ENCODE assay signal across 29 cellular contexts in genomic region chr7:121071132-121071531, GRCh38.
"Had no signal": no experiment of that assay in that cellular context is flagged by ENCODE, and none has a peak within 500 bp of the region (broad histone marks: within the 10 kb centered on the region; RNA-seq: fewer than 3 reads in every experiment).

No MANE protein-coding gene starts in this region.

- H3K27me3 ChIP-seq: cardiac muscle cell, SJCRH30 had no signal

- DNase-seq: activated CD4-positive, alpha-beta memory T cell treated with anti-CD3 and anti-CD28 coated beads, Interleukin-2, amount 10 ng/mL, durations not matched to agents 7 days and 5 days; activated CD4-positive, alpha-beta T cell treated with anti-CD3 and anti-CD28 coated beads for 1 hour; activated CD4-positive, alpha-beta T cell treated with anti-CD3 and anti-CD28 coated beads for 48 hours; activated CD4-positive, CD25-positive, alpha-beta regulatory T cell; activated CD8-positive, alpha-beta memory T cell treated with anti-CD3 and anti-CD28 coated beads for 24 hours; activated CD8-positive, alpha-beta memory T cell treated with anti-CD3 and anti-CD28 coated beads, Interleukin-2, amount 10 ng/mL, durations not matched to agents 7 days and 5 days; activated CD8-positive, alpha-beta memory T cell treated with anti-CD3 and anti-CD28 coated beads, Interleukin-2, amount 50 U/mL, for 48 hours; activated effector memory CD4-positive, alpha-beta T cell treated with Interleukin-2 at 50 U/mL for 16 hours; activated naive CD4-positive, alpha-beta T cell treated with anti-CD3 and anti-CD28 coated beads, Interleukin-2, amount 50 U/mL, for 16 hours; activated naive CD8-positive, alpha-beta T cell treated with anti-CD3 and anti-CD28 coated beads for 36 hours; activated T-cell treated with anti-CD3 and anti-CD28 coated beads, Interleukin-2, amount 50 U/mL, for 48 hours; amniotic stem cell; aorta; Kasumi-1; MM.1S; MV-4-11; NCI-H1092; NCI-H1436 treated with DMSO at 0.1 percent for 48 hours; NCI-H1694 treated with DMSO at 0.1 percent for 48 hours; NCI-H2029; NCI-H345; NCI-H524 treated with DMSO at 0.1 percent for 48 hours; SHP77; SJCRH30; T1000; WERI-Rb-1 had no signal

- H3K4me3 ChIP-seq: cardiac muscle cell, SJCRH30, SK-N-MC had no signal

- H3K9me3 ChIP-seq: SJCRH30 had no signal

- ATAC-seq: activated CD8-positive, alpha-beta memory T cell treated with anti-CD3 and anti-CD28 coated beads, Interleukin-2, amount 10 ng/mL, durations not matched to agents 7 days and 5 days; Panc1 had no signal

- H3K27ac ChIP-seq: cardiac muscle cell, SJCRH30, SK-N-MC, WERI-Rb-1 had no signal

- H3K36me3 ChIP-seq: cardiac muscle cell, WERI-Rb-1 had no signal
